Comparison of ENCODE assay signal across 11 cellular contexts in the genomic region with DNA sequence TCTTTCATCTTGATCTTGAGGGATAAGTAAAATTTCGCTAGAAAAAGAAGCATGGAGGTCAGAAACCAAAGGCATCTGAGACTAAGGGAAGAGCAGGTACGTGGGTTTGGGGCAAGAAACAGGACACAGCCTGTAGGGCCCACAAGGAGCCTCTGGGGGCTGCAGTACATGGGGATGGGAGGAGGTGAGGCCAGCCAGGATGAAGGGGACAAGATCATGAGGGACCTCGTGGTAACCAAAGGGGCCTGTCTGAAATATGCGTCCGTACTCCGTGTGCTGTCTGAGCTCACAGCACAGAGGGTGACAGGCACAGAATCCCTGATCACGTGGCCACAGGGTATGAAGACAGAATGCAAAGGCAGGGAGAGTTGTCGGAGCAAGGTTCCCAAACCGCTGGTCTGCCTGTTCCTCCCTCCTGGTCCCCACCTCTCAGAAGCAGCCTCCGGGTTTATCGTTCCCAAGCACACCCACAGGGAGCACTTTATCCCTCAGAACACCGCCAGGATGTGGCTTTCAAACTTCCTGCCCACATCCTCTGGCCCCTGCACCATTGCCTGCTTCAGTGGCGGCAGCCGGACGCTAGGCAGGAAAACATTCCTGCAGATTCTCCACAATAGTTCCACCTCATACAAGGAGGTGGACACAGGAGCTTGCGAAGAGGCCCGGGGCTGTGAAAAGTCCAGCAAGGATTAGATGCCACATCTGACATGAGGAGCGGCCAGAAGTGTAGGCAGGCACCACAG. TPM values are rescaled to one million over a fixed set of nuclear protein-coding genes. Genes with fewer than 3 reads are reported as not detected.
DNase-seq lines count a peak whose midpoint lies in the region; ATAC-seq and TF ChIP-seq lines count a peak whose summit lies in the region.
"Had no signal": no experiment of that assay in that cellular context is flagged by ENCODE, and none has a peak within 500 bp of the region (broad histone marks: within the 10 kb centered on the region; RNA-seq: fewer than 3 reads in every experiment).

No MANE protein-coding gene starts in this region.

- H3K4me1 ChIP-seq in A673 (ENCODE audit: insufficient read depth, low read length, poor library complexity, severe bottlenecking): no peaks in the 10 kb centered on the region
- H3K4me1 ChIP-seq: colonic mucosa had no signal

- TF ChIP-seq CTCF in A673 (conservative IDR thresholded peaks at IDR 0.05; ENCODE audit: low read depth, low read length): no peak

- H3K9me3 Mint-ChIP-seq in naive thymus-derived CD8-positive, alpha-beta T cell: no peaks in the 10 kb centered on the region

- peaks cover 13 to 27% (median 23%) of the 10 kb centered on the region in 4 donors for H3K4me1 Mint-ChIP-seq in naive thymus-derived CD8-positive, alpha-beta T cell

- POLR2A ChIA-PET in naive thymus-derived CD8-positive, alpha-beta T cell (lab: Charles Lee): no interaction called here
- POLR2A ChIA-PET in A673 (lab: Charles Lee; ENCODE audit: low non-redundant PET): no interaction called here

- no peak overlapping the region for H3K4me3 ChIP-seq in A673 (ENCODE audit: low read depth, low read length, poor library complexity, severe bottlenecking)
- H3K4me3 ChIP-seq: colonic mucosa, testis had no signal

- H3K27me3 ChIP-seq in A673 (replicated peaks; ENCODE audit: insufficient read depth, low read depth, low read length, poor library complexity): peaks cover 57% of the 10 kb centered on the region
- H3K27me3 ChIP-seq: colonic mucosa, testis had no signal

- DNase-seq in Daoy (ENCODE audit: low read depth): peak; percentile 75
- DNase-seq in Kasumi-1 (lab: John Stamatoyannopoulos, UW): peak; percentile 67 to 71
- DNase-seq in cerebellar cortex (ENCODE audit: low spot score): peak; percentile 76
- no peak for DNase-seq in naive thymus-derived CD8-positive, alpha-beta T cell
- no peak for DNase-seq in T-helper 9 cell
- DNase-seq in mucosa of gallbladder (ENCODE audit: low spot score): no peak
- DNase-seq in A673 (ENCODE audit: low spot score): no peak
- DNase-seq: colonic mucosa had no signal

- peak overlapping the region in 3 of 10 donors; percentile 9 to 55 (median 34) for H3K27ac Mint-ChIP-seq in naive thymus-derived CD8-positive, alpha-beta T cell

- no peaks in the 10 kb centered on the region for H3K9me3 ChIP-seq in A673 (ENCODE audit: low read depth, low read length, poor library complexity, severe bottlenecking)
- H3K9me3 ChIP-seq: colonic mucosa, testis had no signal

- CTCF ChIA-PET in A673 (lab: Charles Lee): no interaction called here

- H3K36me3 Mint-ChIP-seq in naive thymus-derived CD8-positive, alpha-beta T cell: peaks cover 0 to 5% (median 0%) of the 10 kb centered on the region in 3 donors

- intact Hi-C loops in A673 (cut with micrococcal nuclease; ENCODE audit: unreplicated experiment): no loop called here

- peak overlapping the region; percentile 9 to 74 (median 64) for H3K4me3 Mint-ChIP-seq in naive thymus-derived CD8-positive, alpha-beta T cell

- no peaks in the 10 kb centered on the region for H3K36me3 ChIP-seq in A673 (ENCODE audit: insufficient read depth, low read length, poor library complexity, severe bottlenecking)
- H3K36me3 ChIP-seq: colonic mucosa had no signal

- no TSS peak for BruUV-seq in A673 (replicated peaks; lab: Mats Ljungman, UMichigan)

- no peak overlapping the region for H3K27ac ChIP-seq in A673 (ENCODE audit: low read depth, low read length, poor library complexity, severe bottlenecking)
- H3K27ac ChIP-seq: colonic mucosa, HL-60, testis had no signal

- H3K27me3 Mint-ChIP-seq in naive thymus-derived CD8-positive, alpha-beta T cell: peaks cover 16 to 78% (median 56%) of the 10 kb centered on the region in 5 donors

- ATAC-seq in naive thymus-derived CD8-positive, alpha-beta T cell: peak; percentile 28 to 61
- ATAC-seq in HG03159 (IDR thresholded peaks at IDR 0.05; ENCODE audit: unreplicated experiment): no peak

RNA-seq across cellular contexts. Expression of gene TMEM163, which starts 12.0 kb away (rescaled TPM):
- 0.09 and 0.34 TPM in 2 replicates for total RNA-seq in Daoy (2014; rRNA removed; shearing (Covaris generic))
- total RNA-seq in naive thymus-derived CD8-positive, alpha-beta T cell: not detected
- polyA plus RNA-seq in naive thymus-derived CD8-positive, alpha-beta T cell: under 1 TPM in 1 of 3 donors, not detected in 2; 0.24 TPM
- total RNA-seq in mucosa of gallbladder (36.1 TPM), A673 (2021) (not detected in 2 replicates)

Comparison
In these comparisons a context has a peak if more than half of its experiments do, and no peak if none do; other contexts are left out.
1. DNase-seq: peak in Daoy (single experiment), Kasumi-1 (2 of 2) and cerebellar cortex (single experiment); none in naive thymus-derived CD8-positive, alpha-beta T cell (0 of 10), T-helper 9 cell (single experiment), mucosa of gallbladder (single experiment) and A673 (single experiment).
2. RNA of gene TMEM163, which starts 12.0 kb away (total RNA-seq): 36.1 TPM in mucosa of gallbladder (single experiment); 0.09 to 0.34 TPM in Daoy, not detected in naive thymus-derived CD8-positive, alpha-beta T cell and not detected in A673; every median in the first group is over 10 times any median in the second.